In the genomic region with DNA sequence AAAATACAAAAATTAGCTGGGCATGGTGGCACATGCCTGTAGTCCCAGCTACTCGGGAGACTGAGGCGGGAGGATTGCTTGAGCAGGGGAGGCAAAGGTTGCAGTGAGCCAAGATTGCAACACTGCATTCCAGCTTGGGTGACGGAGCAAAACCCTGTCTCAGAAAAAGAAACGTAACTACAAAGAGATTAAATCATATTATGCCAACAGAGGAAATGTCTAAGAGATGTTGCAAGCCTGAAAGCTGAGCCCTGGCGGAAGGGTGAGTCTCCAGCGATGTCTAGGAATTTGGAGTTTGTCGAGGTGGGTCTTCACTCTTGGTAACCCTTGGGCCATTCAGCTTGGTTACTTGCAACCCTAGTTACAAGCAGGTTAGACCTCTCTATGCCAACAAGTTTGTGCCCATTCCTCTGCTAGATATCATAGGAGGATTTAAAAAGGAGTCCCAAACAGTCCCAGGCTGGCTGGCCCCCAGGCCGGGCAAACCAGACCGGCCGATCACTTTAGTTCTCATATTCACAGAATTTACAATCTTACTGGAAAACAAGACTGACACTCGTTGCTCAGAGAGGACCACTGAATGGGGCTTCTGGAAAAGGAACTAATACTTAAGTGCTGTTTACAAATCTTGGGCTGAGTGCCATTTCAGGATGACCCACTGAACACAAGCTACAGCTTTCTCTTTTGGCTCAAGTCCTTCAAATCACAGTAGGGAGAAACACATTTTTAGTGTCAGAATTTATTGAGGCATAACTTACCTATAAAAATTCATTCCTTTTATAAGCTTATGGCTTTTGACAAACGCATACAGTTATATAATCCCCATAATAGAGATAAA, we compare ENCODE assay signal across 2 cellular contexts.
TF ChIP-seq lines count a peak whose summit lies in the region.

No MANE protein-coding gene starts in this region.

TF ChIP-seq in IMR-90, 13 proteins besides CTCF, POLR2A, EP300 and RAD21:
- TF ChIP-seq, protein P1, sequence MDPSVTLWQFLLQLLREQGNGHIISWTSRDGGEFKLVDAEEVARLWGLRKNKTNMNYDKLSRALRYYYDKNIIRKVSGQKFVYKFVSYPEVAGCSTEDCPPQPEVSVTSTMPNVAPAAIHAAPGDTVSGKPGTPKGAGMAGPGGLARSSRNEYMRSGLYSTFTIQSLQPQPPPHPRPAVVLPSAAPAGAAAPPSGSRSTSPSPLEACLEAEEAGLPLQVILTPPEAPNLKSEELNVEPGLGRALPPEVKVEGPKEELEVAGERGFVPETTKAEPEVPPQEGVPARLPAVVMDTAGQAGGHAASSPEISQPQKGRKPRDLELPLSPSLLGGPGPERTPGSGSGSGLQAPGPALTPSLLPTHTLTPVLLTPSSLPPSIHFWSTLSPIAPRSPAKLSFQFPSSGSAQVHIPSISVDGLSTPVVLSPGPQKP (IDR thresholded peaks at IDR 0.05; ENCODE audit: borderline replicate concordance, low read depth, low read length): no peak
- TF ChIP-seq MXI1 (IDR thresholded peaks at IDR 0.05; ENCODE audit: borderline replicate concordance, low read depth, low read length): no peak
- TF ChIP-seq MAZ (IDR thresholded peaks at IDR 0.05; ENCODE audit: borderline replicate concordance, low read depth, low read length): no peak
- no peak for TF ChIP-seq SMC3 (IDR thresholded peaks at IDR 0.05; ENCODE audit: low read depth, low read length)
- peak; percentile 13 for TF ChIP-seq RCOR1 (IDR thresholded peaks at IDR 0.05; ENCODE audit: insufficient replicate concordance, low read length)
- no peak for TF ChIP-seq CHD1 (IDR thresholded peaks at IDR 0.05; ENCODE audit: low read depth, low read length)
- TF ChIP-seq CEBPB (IDR thresholded peaks at IDR 0.05; ENCODE audit: low read depth, low read length): peak; percentile 95
- no peak for TF ChIP-seq NFE2L2 (IDR thresholded peaks at IDR 0.05; ENCODE audit: low read depth, low read length)

TF ChIP-seq in K562, 482 proteins besides CTCF, POLR2A, EP300 and RAD21:
- TF ChIP-seq PTTG1 (tag; IDR thresholded peaks at IDR 0.05; ENCODE audit: low read depth): no peak
- TF ChIP-seq CEBPB (tag; IDR thresholded peaks at IDR 0.05): peak; percentile 60
